Comparison of ENCODE assay signal across 9 cellular contexts in genomic region chr6:140537834-140538680, GRCh38.
A peak's percentile ranks its signal among the peaks of the same experiment; 100 is the strongest.
DNase-seq lines count a peak whose midpoint lies in the region; ATAC-seq and TF ChIP-seq lines count a peak whose summit lies in the region.
"Had no signal": no experiment of that assay in that cellular context is flagged by ENCODE, and none has a peak within 500 bp of the region (broad histone marks: within the 10 kb centered on the region; RNA-seq: fewer than 3 reads in every experiment).

No MANE protein-coding gene starts in this region.

- H2AFZ ChIP-seq in mammary epithelial cell (ENCODE audit: low read depth, low read length) = peak overlapping the region; percentile 75

- no peak overlapping the region for H3K4me3 ChIP-seq in mammary epithelial cell (replicated peaks in 1 of 3; ENCODE audit: insufficient read depth in 1 of 3, low read depth in 2 of 3, low read length in 3 of 3)
- H3K4me3 ChIP-seq in liver (ENCODE audit: low read depth in 1 of 3, low read length in 3 of 3) = no peak overlapping the region
- no peak overlapping the region for H3K4me3 ChIP-seq in upper lobe of right lung
- H3K4me3 ChIP-seq: BLaER1 treated with 17β-estradiol and CSF1 and Interleukin-3, amounts not matched to agents 10 nM and 100 nM had no signal

- TF ChIP-seq RAD21 in liver (IDR thresholded peaks at IDR 0.05) = peak in 1 of 2 donors; percentile 16

- H3K4me1 ChIP-seq in mammary epithelial cell (ENCODE audit: insufficient read depth, low read length) (peaks cover 26% of the 10 kb centered on the region), liver (ENCODE audit: control insufficient read depth in 4 of 4, insufficient read depth in 4 of 4, low read length in 3 of 4) (no peaks in the 10 kb centered on the region), upper lobe of right lung (no peaks in the 10 kb centered on the region)

- H3K27me3 ChIP-seq in mammary epithelial cell (ENCODE audit: insufficient read depth, low read length) (no peaks in the 10 kb centered on the region), liver (ENCODE audit: control insufficient read depth in 4 of 4, insufficient read depth in 4 of 4, low read length in 3 of 4) (no peaks in the 10 kb centered on the region), upper lobe of right lung (no peaks in the 10 kb centered on the region)
- H3K27me3 ChIP-seq: BLaER1 treated with 17β-estradiol and CSF1 and Interleukin-3, amounts not matched to agents 10 nM and 100 nM had no signal

- no peak overlapping the region for H3K9ac ChIP-seq in mammary epithelial cell (ENCODE audit: insufficient read depth, low read length)
- no peak overlapping the region for H3K9ac ChIP-seq in liver (ENCODE audit: low read depth in 1 of 2, low read length in 2 of 2)
- H3K9ac ChIP-seq: BLaER1 treated with 17β-estradiol and CSF1 and Interleukin-3, amounts not matched to agents 10 nM and 100 nM had no signal

- dilution Hi-C loops in mammary epithelial cell (cut with HindIII; ENCODE audit: low sequenced_read_pairs) = no loop called here

- WGBS in mammary epithelial cell (ENCODE audit: low coverage, missing lambda C conversion rate) = 19% methylated on average over 8 of the region's 8 CpGs
- WGBS in liver = 34% methylated on average over 8 of the region's 8 CpGs

- H3K9me3 ChIP-seq in mammary epithelial cell (replicated peaks; ENCODE audit: insufficient read depth, low read length) (peaks cover 4% of the 10 kb centered on the region), liver (ENCODE audit: control insufficient read depth in 4 of 4, low read length in 3 of 4) (no peaks in the 10 kb centered on the region), upper lobe of right lung (peaks cover 3% of the 10 kb centered on the region)

- no peaks in the 10 kb centered on the region for H4K20me1 ChIP-seq in mammary epithelial cell (ENCODE audit: insufficient read depth, low read length)
- H4K20me1 ChIP-seq: BLaER1 treated with 17β-estradiol and CSF1 and Interleukin-3, amounts not matched to agents 10 nM and 100 nM had no signal

- DNase-seq in NCI-H2196 (lab: John Stamatoyannopoulos, UW; ENCODE audit: unreplicated experiment) (peak; percentile 6), NCI-H2196 treated with DMSO at 0.1 percent for 48 hours (lab: John Stamatoyannopoulos, UW; ENCODE audit: unreplicated experiment) (no peak), mammary epithelial cell (peak; percentile 72), upper lobe of right lung (no peak), NCI-H128 (lab: John Stamatoyannopoulos, UW; ENCODE audit: unreplicated experiment) (no peak), NCI-H1694 (lab: John Stamatoyannopoulos, UW) (no peak)

- peak; percentile 85 for ATAC-seq in upper lobe of right lung
- ATAC-seq in HG03354 (IDR thresholded peaks at IDR 0.05; ENCODE audit: poor library complexity, severe bottlenecking, unreplicated experiment) = no peak

- no peaks in the 10 kb centered on the region for H3K79me2 ChIP-seq in mammary epithelial cell (ENCODE audit: insufficient read depth, low read length)

- in situ Hi-C loops in mammary epithelial cell (cut with MboI; ENCODE audit: low sequenced_read_pairs in 2 of 2) = no loop called here

- BruUV-seq in mammary epithelial cell (replicated peaks; lab: Mats Ljungman, UMichigan) = no TSS peak

- peak overlapping the region; percentile 62 for H3K4me2 ChIP-seq in mammary epithelial cell (ENCODE audit: insufficient read depth, low read depth, low read length)
- H3K4me2 ChIP-seq: BLaER1 treated with 17β-estradiol and CSF1 and Interleukin-3, amounts not matched to agents 10 nM and 100 nM had no signal

- CTCF ChIA-PET in mammary epithelial cell (lab: Charles Lee; ENCODE audit: low non-redundant PET) = interaction anchor here (0.6 kb wide), 2 partner anchors 12 to 64 kb away, joined by 4 to 5 read pairs; no protein-coding TSS in a partner anchor

- TF ChIP-seq CTCF in mammary epithelial cell (conservative IDR thresholded peaks at IDR 0.05 in 1 of 2, IDR thresholded peaks at IDR 0.05 in 1 of 2; ENCODE audit: extremely low read depth in 1 of 2, insufficient read depth in 1 of 2, low read depth in 1 of 2, low read length in 2 of 2) = no peak
- TF ChIP-seq CTCF in liver (IDR thresholded peaks at IDR 0.05; ENCODE audit: low read depth, low read length, missing input control) = no peak
- no peak for TF ChIP-seq CTCF in upper lobe of right lung (IDR thresholded peaks at IDR 0.05)

- intact Hi-C loops in mammary epithelial cell (cut with micrococcal nuclease) = loop anchor here (2.0 kb wide), 1 partner anchor 47 kb away; no protein-coding TSS in a partner anchor
- intact Hi-C loops in upper lobe of right lung (cut with DNase I) = no loop called here

- H3K27ac ChIP-seq in mammary epithelial cell (ENCODE audit: insufficient read depth, low read depth, low read length) = peak overlapping the region; percentile 8
- H3K27ac ChIP-seq in liver (ENCODE audit: low read depth in 1 of 2, low read length in 2 of 2) = no peak overlapping the region
- peak overlapping the region; percentile 52 for H3K27ac ChIP-seq in upper lobe of right lung
- H3K27ac ChIP-seq: BLaER1 treated with 17β-estradiol and CSF1 and Interleukin-3, amounts not matched to agents 10 nM and 100 nM had no signal

- no peaks in the 10 kb centered on the region for H3K36me3 ChIP-seq in mammary epithelial cell (ENCODE audit: insufficient read depth, low read length)
- H3K36me3 ChIP-seq in liver (ENCODE audit: control insufficient read depth in 4 of 4, insufficient read depth in 3 of 4, low read depth in 1 of 4, low read length in 3 of 4) = no peaks in the 10 kb centered on the region
- no peaks in the 10 kb centered on the region for H3K36me3 ChIP-seq in upper lobe of right lung
- H3K36me3 ChIP-seq: BLaER1 treated with 17β-estradiol and CSF1 and Interleukin-3, amounts not matched to agents 10 nM and 100 nM had no signal

TF ChIP-seq in liver, 16 proteins besides CTCF, POLR2A, EP300 and RAD21:
- TF ChIP-seq REST (IDR thresholded peaks at IDR 0.05) (no peak), FOXA2 (IDR thresholded peaks at IDR 0.05) (no peak), YY1 (IDR thresholded peaks at IDR 0.05) (peak; percentile 16), HNF4A (conservative IDR thresholded peaks at IDR 0.05) (no peak), FOXA1 (IDR thresholded peaks at IDR 0.05) (no peak), MAX (IDR thresholded peaks at IDR 0.05) (no peak), RXRA (IDR thresholded peaks at IDR 0.05) (peak in 1 of 2 donors; percentile 14), TAF1 (conservative IDR thresholded peaks at IDR 0.05) (no peak), SP1 (IDR thresholded peaks at IDR 0.05) (peak; percentile 16), GABPA (IDR thresholded peaks at IDR 0.05 in 1 of 2, conservative IDR thresholded peaks at IDR 0.05 in 1 of 2) (no peak), HNF4G (IDR thresholded peaks at IDR 0.05) (no peak), JUND (IDR thresholded peaks at IDR 0.05) (no peak)
TF ChIP-seq in liver: peak in this region for 3.

Comparison
In these comparisons a context has a peak if more than half of its experiments do, and no peak if none do; other contexts are left out.
1. DNase-seq: peak in NCI-H2196 (single experiment) and mammary epithelial cell (single experiment); none in NCI-H2196 treated with DMSO at 0.1 percent for 48 hours (single experiment), upper lobe of right lung (single experiment), NCI-H128 (single experiment) and NCI-H1694 (single experiment).
2. H3K27ac ChIP-seq: peak in mammary epithelial cell (single experiment) and upper lobe of right lung (single experiment); none in liver (0 of 2).